1 cellular context compared by ENCODE assay signal in the genomic region with DNA sequence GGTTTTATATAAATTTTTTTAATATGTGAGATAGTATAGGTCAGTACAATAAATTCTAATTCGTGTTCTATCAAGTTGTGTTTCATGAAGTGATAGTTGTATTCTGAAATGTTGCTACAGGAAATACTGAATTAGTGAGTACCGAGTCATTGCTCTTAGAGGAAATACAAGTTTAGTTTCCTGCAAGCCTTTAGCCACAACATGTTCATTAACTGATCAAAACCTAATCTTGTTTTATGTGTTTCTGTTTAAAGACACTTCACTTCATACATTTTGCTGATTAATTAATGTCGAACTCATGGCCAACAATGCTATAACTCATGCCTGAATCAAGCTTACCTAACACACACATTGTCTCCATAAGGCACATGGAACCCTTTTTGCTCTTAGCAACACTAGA.
TF ChIP-seq lines count a peak whose summit lies in the region.

No MANE protein-coding gene starts in this region.

TF ChIP-seq in H1, 55 proteins besides CTCF, POLR2A, EP300 and RAD21:
- TF ChIP-seq ASH2L (IDR thresholded peaks at IDR 0.05; ENCODE audit: low read length) (no peak), KDM1A (IDR thresholded peaks at IDR 0.05; ENCODE audit: borderline replicate concordance, low read length) (no peak), YY1 (IDR thresholded peaks at IDR 0.05; ENCODE audit: low read depth, low read length) (no peak), SRF (IDR thresholded peaks at IDR 0.05; ENCODE audit: low read depth, low read length) (no peak), NANOG (IDR thresholded peaks at IDR 0.05; ENCODE audit: insufficient read depth, low read depth, low read length, poor library complexity, severe bottlenecking) (no peak), RNF2 (IDR thresholded peaks at IDR 0.05; ENCODE audit: borderline replicate concordance, low read depth, low read length, missing control alignments, poor library complexity, severe bottlenecking) (no peak), BCL11A (IDR thresholded peaks at IDR 0.05; ENCODE audit: low read depth in 2 of 2, low read length in 2 of 2) (no peak), POU5F1 (IDR thresholded peaks at IDR 0.05; ENCODE audit: low read depth, low read length) (no peak), CBX8 (IDR thresholded peaks at IDR 0.05; ENCODE audit: borderline replicate concordance, low read depth, low read length) (no peak), JUND (IDR thresholded peaks at IDR 0.05; ENCODE audit: low read length) (no peak), TCF12 (IDR thresholded peaks at IDR 0.05; ENCODE audit: low read depth, low read length) (no peak)
- TF ChIP-seq, protein P1, sequence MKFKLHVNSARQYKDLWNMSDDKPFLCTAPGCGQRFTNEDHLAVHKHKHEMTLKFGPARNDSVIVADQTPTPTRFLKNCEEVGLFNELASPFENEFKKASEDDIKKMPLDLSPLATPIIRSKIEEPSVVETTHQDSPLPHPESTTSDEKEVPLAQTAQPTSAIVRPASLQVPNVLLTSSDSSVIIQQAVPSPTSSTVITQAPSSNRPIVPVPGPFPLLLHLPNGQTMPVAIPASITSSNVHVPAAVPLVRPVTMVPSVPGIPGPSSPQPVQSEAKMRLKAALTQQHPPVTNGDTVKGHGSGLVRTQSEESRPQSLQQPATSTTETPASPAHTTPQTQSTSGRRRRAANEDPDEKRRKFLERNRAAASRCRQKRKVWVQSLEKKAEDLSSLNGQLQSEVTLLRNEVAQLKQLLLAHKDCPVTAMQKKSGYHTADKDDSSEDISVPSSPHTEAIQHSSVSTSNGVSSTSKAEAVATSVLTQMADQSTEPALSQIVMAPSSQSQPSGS (IDR thresholded peaks at IDR 0.05; ENCODE audit: low read length) = no peak
- TF ChIP-seq, protein P2, sequence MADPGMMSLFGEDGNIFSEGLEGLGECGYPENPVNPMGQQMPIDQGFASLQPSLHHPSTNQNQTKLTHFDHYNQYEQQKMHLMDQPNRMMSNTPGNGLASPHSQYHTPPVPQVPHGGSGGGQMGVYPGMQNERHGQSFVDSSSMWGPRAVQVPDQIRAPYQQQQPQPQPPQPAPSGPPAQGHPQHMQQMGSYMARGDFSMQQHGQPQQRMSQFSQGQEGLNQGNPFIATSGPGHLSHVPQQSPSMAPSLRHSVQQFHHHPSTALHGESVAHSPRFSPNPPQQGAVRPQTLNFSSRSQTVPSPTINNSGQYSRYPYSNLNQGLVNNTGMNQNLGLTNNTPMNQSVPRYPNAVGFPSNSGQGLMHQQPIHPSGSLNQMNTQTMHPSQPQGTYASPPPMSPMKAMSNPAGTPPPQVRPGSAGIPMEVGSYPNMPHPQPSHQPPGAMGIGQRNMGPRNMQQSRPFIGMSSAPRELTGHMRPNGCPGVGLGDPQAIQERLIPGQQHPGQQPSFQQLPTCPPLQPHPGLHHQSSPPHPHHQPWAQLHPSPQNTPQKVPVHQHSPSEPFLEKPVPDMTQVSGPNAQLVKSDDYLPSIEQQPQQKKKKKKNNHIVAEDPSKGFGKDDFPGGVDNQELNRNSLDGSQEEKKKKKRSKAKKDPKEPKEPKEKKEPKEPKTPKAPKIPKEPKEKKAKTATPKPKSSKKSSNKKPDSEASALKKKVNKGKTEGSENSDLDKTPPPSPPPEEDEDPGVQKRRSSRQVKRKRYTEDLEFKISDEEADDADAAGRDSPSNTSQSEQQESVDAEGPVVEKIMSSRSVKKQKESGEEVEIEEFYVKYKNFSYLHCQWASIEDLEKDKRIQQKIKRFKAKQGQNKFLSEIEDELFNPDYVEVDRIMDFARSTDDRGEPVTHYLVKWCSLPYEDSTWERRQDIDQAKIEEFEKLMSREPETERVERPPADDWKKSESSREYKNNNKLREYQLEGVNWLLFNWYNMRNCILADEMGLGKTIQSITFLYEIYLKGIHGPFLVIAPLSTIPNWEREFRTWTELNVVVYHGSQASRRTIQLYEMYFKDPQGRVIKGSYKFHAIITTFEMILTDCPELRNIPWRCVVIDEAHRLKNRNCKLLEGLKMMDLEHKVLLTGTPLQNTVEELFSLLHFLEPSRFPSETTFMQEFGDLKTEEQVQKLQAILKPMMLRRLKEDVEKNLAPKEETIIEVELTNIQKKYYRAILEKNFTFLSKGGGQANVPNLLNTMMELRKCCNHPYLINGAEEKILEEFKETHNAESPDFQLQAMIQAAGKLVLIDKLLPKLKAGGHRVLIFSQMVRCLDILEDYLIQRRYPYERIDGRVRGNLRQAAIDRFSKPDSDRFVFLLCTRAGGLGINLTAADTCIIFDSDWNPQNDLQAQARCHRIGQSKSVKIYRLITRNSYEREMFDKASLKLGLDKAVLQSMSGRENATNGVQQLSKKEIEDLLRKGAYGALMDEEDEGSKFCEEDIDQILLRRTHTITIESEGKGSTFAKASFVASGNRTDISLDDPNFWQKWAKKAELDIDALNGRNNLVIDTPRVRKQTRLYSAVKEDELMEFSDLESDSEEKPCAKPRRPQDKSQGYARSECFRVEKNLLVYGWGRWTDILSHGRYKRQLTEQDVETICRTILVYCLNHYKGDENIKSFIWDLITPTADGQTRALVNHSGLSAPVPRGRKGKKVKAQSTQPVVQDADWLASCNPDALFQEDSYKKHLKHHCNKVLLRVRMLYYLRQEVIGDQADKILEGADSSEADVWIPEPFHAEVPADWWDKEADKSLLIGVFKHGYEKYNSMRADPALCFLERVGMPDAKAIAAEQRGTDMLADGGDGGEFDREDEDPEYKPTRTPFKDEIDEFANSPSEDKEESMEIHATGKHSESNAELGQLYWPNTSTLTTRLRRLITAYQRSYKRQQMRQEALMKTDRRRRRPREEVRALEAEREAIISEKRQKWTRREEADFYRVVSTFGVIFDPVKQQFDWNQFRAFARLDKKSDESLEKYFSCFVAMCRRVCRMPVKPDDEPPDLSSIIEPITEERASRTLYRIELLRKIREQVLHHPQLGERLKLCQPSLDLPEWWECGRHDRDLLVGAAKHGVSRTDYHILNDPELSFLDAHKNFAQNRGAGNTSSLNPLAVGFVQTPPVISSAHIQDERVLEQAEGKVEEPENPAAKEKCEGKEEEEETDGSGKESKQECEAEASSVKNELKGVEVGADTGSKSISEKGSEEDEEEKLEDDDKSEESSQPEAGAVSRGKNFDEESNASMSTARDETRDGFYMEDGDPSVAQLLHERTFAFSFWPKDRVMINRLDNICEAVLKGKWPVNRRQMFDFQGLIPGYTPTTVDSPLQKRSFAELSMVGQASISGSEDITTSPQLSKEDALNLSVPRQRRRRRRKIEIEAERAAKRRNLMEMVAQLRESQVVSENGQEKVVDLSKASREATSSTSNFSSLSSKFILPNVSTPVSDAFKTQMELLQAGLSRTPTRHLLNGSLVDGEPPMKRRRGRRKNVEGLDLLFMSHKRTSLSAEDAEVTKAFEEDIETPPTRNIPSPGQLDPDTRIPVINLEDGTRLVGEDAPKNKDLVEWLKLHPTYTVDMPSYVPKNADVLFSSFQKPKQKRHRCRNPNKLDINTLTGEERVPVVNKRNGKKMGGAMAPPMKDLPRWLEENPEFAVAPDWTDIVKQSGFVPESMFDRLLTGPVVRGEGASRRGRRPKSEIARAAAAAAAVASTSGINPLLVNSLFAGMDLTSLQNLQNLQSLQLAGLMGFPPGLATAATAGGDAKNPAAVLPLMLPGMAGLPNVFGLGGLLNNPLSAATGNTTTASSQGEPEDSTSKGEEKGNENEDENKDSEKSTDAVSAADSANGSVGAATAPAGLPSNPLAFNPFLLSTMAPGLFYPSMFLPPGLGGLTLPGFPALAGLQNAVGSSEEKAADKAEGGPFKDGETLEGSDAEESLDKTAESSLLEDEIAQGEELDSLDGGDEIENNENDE (IDR thresholded peaks at IDR 0.05; ENCODE audit: insufficient replicate concordance, low read length) = no peak
